Comparison of ENCODE assay signal across 29 cellular contexts in the genomic region with DNA sequence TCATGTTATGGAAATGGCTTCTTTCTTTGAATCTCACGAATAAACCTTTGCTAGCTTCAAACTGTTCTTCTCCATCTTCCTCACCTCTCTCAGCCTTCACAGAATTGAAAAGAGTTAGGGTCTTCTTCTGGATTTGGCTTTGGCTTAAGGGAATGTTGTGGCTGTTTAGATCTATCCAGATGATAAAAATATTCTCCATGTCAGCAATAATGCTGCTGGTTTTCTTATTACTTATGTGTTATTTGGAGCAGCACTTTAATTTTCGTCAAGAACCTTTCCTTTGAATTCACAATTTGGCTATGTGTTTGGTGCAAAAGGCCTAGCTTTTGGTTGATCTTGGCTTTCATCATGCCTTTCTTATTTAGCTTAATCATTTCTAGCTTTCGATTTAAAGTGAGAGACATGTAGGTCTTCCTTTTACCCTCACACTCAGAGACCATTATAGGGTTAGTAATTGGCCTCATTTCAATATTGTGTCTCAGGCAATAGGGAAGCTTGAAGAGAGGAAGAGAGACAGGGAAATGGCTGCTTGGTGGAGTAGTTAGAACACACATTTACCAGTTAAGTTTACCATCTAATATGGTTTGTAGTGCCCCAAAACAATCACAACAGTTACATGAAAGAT. TPM values are rescaled to one million over a fixed set of nuclear protein-coding genes. Genes with fewer than 3 reads are reported as not detected.
"Had no signal": no experiment of that assay in that cellular context is flagged by ENCODE, and none has a peak within 500 bp of the region (broad histone marks: within the 10 kb centered on the region; RNA-seq: fewer than 3 reads in every experiment).

No MANE protein-coding gene starts in this region.

- H3K27ac ChIP-seq: left ventricle myocardium inferior, ovary, right atrium auricular region, spleen, tibial nerve, uterus had no signal

- H3K36me3 ChIP-seq: left ventricle myocardium inferior, ovary, right atrium auricular region, spleen, tibial nerve, uterus had no signal

- ATAC-seq: natural killer cell; sciatic nerve; stimulated activated memory B cell treated with anti-CD40 and anti-IgM and Interleukin-4, amounts not matched to agents 10 μg/mL and 1 μg/mL and 100 μg/mL, for 72 hours; stimulated activated naive CD8-positive, alpha-beta T cell treated with anti-CD3 and anti-CD28 coated beads, Interleukin-15, amount 100 ng/mL, for 72 hours had no signal

- FAIRE-seq: small intestine had no signal

- DNase-seq: hypothalamus; immature natural killer cell; islet precursor cell; left ventricle myocardium inferior; mesendoderm; naive B cell; natural killer cell; ovary; small intestine; spleen; stimulated activated CD4-positive, alpha-beta T cell treated with anti-CD3 and anti-CD28 coated beads, Interleukin-4, amount 100 ng/mL, for 24 hours; stimulated activated naive CD4-positive, alpha-beta T cell treated with Interleukin-2 at 50 U/mL for 16 hours; stimulated activated naive CD8-positive, alpha-beta T cell treated with anti-CD3 and anti-CD28 coated beads, Interleukin-15, amount 100 ng/mL, for 72 hours; substantia nigra; uterus had no signal

- H3K4me3 ChIP-seq: left ventricle myocardium inferior, lung, ovary, right atrium auricular region, spleen, tibial nerve, uterus had no signal

- H3K4me1 ChIP-seq: left ventricle myocardium inferior, right atrium auricular region, spleen, tibial nerve, uterus had no signal

- H3K27me3 ChIP-seq: ovary, right atrium auricular region, spleen, tibial nerve, uterus had no signal

- H3K9me3 ChIP-seq: ovary, uterus had no signal

RNA-seq across cellular contexts. Expression of a gene that starts 5.1 kb away (rescaled TPM):
- total RNA-seq: kidney epithelial cell, left ventricle myocardium inferior, lower leg skin, mesothelial cell of epicardium, mononuclear cell, natural killer cell, omental fat pad, ovary, progenitor cell of endocrine pancreas, pulmonary artery endothelial cell, renal cortical epithelial cell, right atrium auricular region, sciatic nerve, spleen, tibial nerve, ureter, uterus had no signal
- polyA plus RNA-seq: immature natural killer cell, ovary, small intestine had no signal
